1 cellular context compared by ENCODE assay signal in genomic region chr6:33837971-33838665, GRCh38.
TF ChIP-seq lines count a peak whose summit lies in the region.

No MANE protein-coding gene starts in this region.

TF ChIP-seq in HepG2, 621 proteins besides CTCF, POLR2A, EP300 and RAD21:
- no peak for TF ChIP-seq ZNF772 (CRISPR knock-in tag; IDR thresholded peaks at IDR 0.05)
- TF ChIP-seq MYC (CRISPR knock-in tag; IDR thresholded peaks at IDR 0.05; ENCODE audit: borderline replicate concordance), result 0 out of 2 replicates have a peak, but pooled peaks have one; percentile 4
- no peak for TF ChIP-seq ZNF326 (CRISPR knock-in tag; IDR thresholded peaks at IDR 0.05; ENCODE audit: borderline replicate concordance)
- TF ChIP-seq ZBTB33 (CRISPR knock-in tag; IDR thresholded peaks at IDR 0.05), result peak; percentile 62
- TF ChIP-seq ELF4 (CRISPR knock-in tag; IDR thresholded peaks at IDR 0.05; ENCODE audit: borderline replicate concordance), result no peak
- TF ChIP-seq ZSCAN5A (CRISPR knock-in tag; IDR thresholded peaks at IDR 0.05; ENCODE audit: borderline replicate concordance), result no peak
- TF ChIP-seq KLF11 (CRISPR knock-in tag; IDR thresholded peaks at IDR 0.05), result no peak
- peak; percentile 39 for TF ChIP-seq TEAD3 (CRISPR knock-in tag; optimal IDR thresholded peaks at IDR 0.05; ENCODE audit: borderline replicate concordance)
- TF ChIP-seq HMG20A (CRISPR knock-in tag; IDR thresholded peaks at IDR 0.05; ENCODE audit: borderline replicate concordance), result no peak
- 0 out of 2 replicates have a peak, but pooled peaks have one; percentile 30 for TF ChIP-seq ZNF263 (CRISPR knock-in tag; IDR thresholded peaks at IDR 0.05)
- TF ChIP-seq STAG1 (CRISPR knock-in tag; IDR thresholded peaks at IDR 0.05), result no peak
- no peak for TF ChIP-seq HMGXB3 (CRISPR knock-in tag; IDR thresholded peaks at IDR 0.05; ENCODE audit: borderline replicate concordance)
- no peak for TF ChIP-seq ZNF280D (CRISPR knock-in tag; IDR thresholded peaks at IDR 0.05)
